1 cellular context compared by ENCODE assay signal in genomic region chr14:100871234-100872186, GRCh38.
TF ChIP-seq lines count a peak whose summit lies in the region.

No MANE protein-coding gene starts in this region.

TF ChIP-seq in K562, 482 proteins besides CTCF, POLR2A, EP300 and RAD21 (continued from another document and continues in another):
- TF ChIP-seq CREB3 (tag; conservative IDR thresholded peaks at IDR 0.05; ENCODE audit: low read depth) (no peak), MAFF (IDR thresholded peaks at IDR 0.05; ENCODE audit: low read length) (no peak), MTA1 (IDR thresholded peaks at IDR 0.05; ENCODE audit: borderline replicate concordance) (peak; percentile 43; the same call in 1 of the 2 replicates), ARID3A (IDR thresholded peaks at IDR 0.05; ENCODE audit: borderline replicate concordance, low read depth, low read length) (no peak), RNF219 (CRISPR knock-in tag; IDR thresholded peaks at IDR 0.05) (no peak), HNRNPL (IDR thresholded peaks at IDR 0.05; ENCODE audit: low read depth, low read length) (no peak), HDAC2 (IDR thresholded peaks at IDR 0.05) (peak; percentile 70; the same call in 1 of the 2 replicates), ZNF444 (CRISPR knock-in tag; IDR thresholded peaks at IDR 0.05) (no peak), FIP1L1 (IDR thresholded peaks at IDR 0.05; ENCODE audit: low read depth, low read length, poor library complexity, severe bottlenecking) (no peak), GTF2B (IDR thresholded peaks at IDR 0.05; ENCODE audit: extremely low read depth, insufficient read length) (no peak), RBBP5 (IDR thresholded peaks at IDR 0.05; ENCODE audit: borderline replicate concordance, insufficient read depth, low read length, poor library complexity, severe bottlenecking) (no peak), ZNF699 (CRISPR knock-in tag; IDR thresholded peaks at IDR 0.05; ENCODE audit: insufficient replicate concordance) (no peak), ZNF431 (CRISPR knock-in tag; IDR thresholded peaks at IDR 0.05) (0 out of 2 replicates have a peak, but pooled peaks have one; percentile 36), NFATC3 (IDR thresholded peaks at IDR 0.05) (no peak), ZNF174 (CRISPR knock-in tag; IDR thresholded peaks at IDR 0.05) (no peak), NR2C1 (IDR thresholded peaks at IDR 0.05) (no peak), NR2C1 (tag; IDR thresholded peaks at IDR 0.05) (no peak), THRAP3 (IDR thresholded peaks at IDR 0.05; ENCODE audit: borderline replicate concordance) (no peak), HDGF (IDR thresholded peaks at IDR 0.05) (0 out of 2 replicates have a peak, but pooled peaks have one; percentile 73), IRF2 (CRISPR knock-in tag; IDR thresholded peaks at IDR 0.05) (no peak), MYC (IDR thresholded peaks at IDR 0.05; ENCODE audit: low read depth, low read length) (peak; percentile 75; the same call in 1 of the 2 replicates), MYC (CRISPR knock-in tag; IDR thresholded peaks at IDR 0.05; ENCODE audit: borderline replicate concordance, low read depth) (no peak), POLR3A (IDR thresholded peaks at IDR 0.05; ENCODE audit: borderline replicate concordance, extremely low read depth, insufficient read depth, insufficient read length) (no peak), TAF1 (IDR thresholded peaks at IDR 0.05; ENCODE audit: control insufficient read depth, extremely low read depth, insufficient read depth, low read length, severe bottlenecking) (no peak), RBM14 (IDR thresholded peaks at IDR 0.05; ENCODE audit: borderline replicate concordance, insufficient read depth, low read depth, low read length) (no peak), ZKSCAN3 (CRISPR knock-in tag; IDR thresholded peaks at IDR 0.05) (no peak), USF1 (CRISPR knock-in tag; IDR thresholded peaks at IDR 0.05) (peak; percentile 84), NCOA2 (IDR thresholded peaks at IDR 0.05; ENCODE audit: partially characterized antibody in 2 of 2) (no peak), NCOR1 (IDR thresholded peaks at IDR 0.05) (peak; percentile 62; the same call in 1 of the 2 replicates), ELK1 (CRISPR knock-in tag; IDR thresholded peaks at IDR 0.05) (no peak), HCFC1 (IDR thresholded peaks at IDR 0.05; ENCODE audit: low read depth, low read length) (no peak), ARHGAP35 (IDR thresholded peaks at IDR 0.05; ENCODE audit: partially characterized antibody) (no peak), ZNF12 (CRISPR knock-in tag; IDR thresholded peaks at IDR 0.05) (no peak), GTF2A2 (tag; IDR thresholded peaks at IDR 0.05) (no peak), HLTF (IDR thresholded peaks at IDR 0.05) (no peak), ZNF239 (CRISPR knock-in tag; IDR thresholded peaks at IDR 0.05) (no peak), MYNN (IDR thresholded peaks at IDR 0.05) (no peak), MYNN (CRISPR knock-in tag; IDR thresholded peaks at IDR 0.05) (no peak), OTX1 (CRISPR knock-in tag; IDR thresholded peaks at IDR 0.05) (0 out of 2 replicates have a peak, but pooled peaks have one; percentile 4), STAG1 (CRISPR knock-in tag; IDR thresholded peaks at IDR 0.05; ENCODE audit: borderline replicate concordance) (no peak), ZNF316 (IDR thresholded peaks at IDR 0.05) (no peak), ZNF175 (CRISPR knock-in tag; IDR thresholded peaks at IDR 0.05; ENCODE audit: low read depth) (no peak), CBX8 (IDR thresholded peaks at IDR 0.05; ENCODE audit: borderline replicate concordance, extremely low read depth, low read depth, low read length, poor library complexity, severe bottlenecking) (no peak), ARID2 (IDR thresholded peaks at IDR 0.05) (no peak), C11orf30 (IDR thresholded peaks at IDR 0.05; ENCODE audit: low read depth) (peak; percentile 11; the same call in 1 of the 2 replicates), ZNF224 (CRISPR knock-in tag; IDR thresholded peaks at IDR 0.05) (no peak), SOX6 (IDR thresholded peaks at IDR 0.05) (peak; percentile 57), CXXC5 (CRISPR knock-in tag; IDR thresholded peaks at IDR 0.05) (0 out of 2 replicates have a peak, but pooled peaks have one; percentile 20), EGR1 (conservative IDR thresholded peaks at IDR 0.05) (no peak), FOXP4 (CRISPR knock-in tag; IDR thresholded peaks at IDR 0.05; ENCODE audit: borderline replicate concordance) (no peak), NFIC (IDR thresholded peaks at IDR 0.05) (peak; percentile 39; the same call in 1 of the 2 replicates), SIRT6 (IDR thresholded peaks at IDR 0.05; ENCODE audit: low read depth, low read length) (no peak), ADNP (tag; IDR thresholded peaks at IDR 0.05) (no peak), GTF2E2 (tag; IDR thresholded peaks at IDR 0.05) (no peak), ZNF277 (CRISPR knock-in tag; IDR thresholded peaks at IDR 0.05; ENCODE audit: borderline replicate concordance) (no peak), HINFP (tag; conservative IDR thresholded peaks at IDR 0.05; ENCODE audit: low read depth) (no peak), SPI1 (IDR thresholded peaks at IDR 0.05; ENCODE audit: borderline replicate concordance, low read depth, low read length) (no peak), ATF4 (CRISPR knock-in tag; IDR thresholded peaks at IDR 0.05) (no peak), MLX (CRISPR knock-in tag; conservative IDR thresholded peaks at IDR 0.05) (no peak), MTF1 (CRISPR knock-in tag; IDR thresholded peaks at IDR 0.05; ENCODE audit: borderline replicate concordance) (no peak), CBFB (CRISPR knock-in tag; IDR thresholded peaks at IDR 0.05) (no peak), CREBBP (IDR thresholded peaks at IDR 0.05; ENCODE audit: low read depth, low read length) (no peak), GABPB1 (CRISPR knock-in tag; IDR thresholded peaks at IDR 0.05) (peak; percentile 47), ATF1 (CRISPR knock-in tag; IDR thresholded peaks at IDR 0.05) (no peak), ATF1 (tag; IDR thresholded peaks at IDR 0.05) (peak; percentile 76), ZFPM2 (CRISPR knock-in tag; IDR thresholded peaks at IDR 0.05) (no peak), BRCA1 (IDR thresholded peaks at IDR 0.05) (no peak), BRCA1 (CRISPR knock-in tag; IDR thresholded peaks at IDR 0.05) (no peak), ARNT (IDR thresholded peaks at IDR 0.05) (no peak)
